9 cellular contexts compared by ENCODE assay signal in genomic region chr21:34890258-34890723, GRCh38.
A peak's percentile ranks its signal among the peaks of the same experiment; 100 is the strongest.
DNase-seq lines count a peak whose midpoint lies in the region; ATAC-seq and TF ChIP-seq lines count a peak whose summit lies in the region.
"Had no signal": no experiment of that assay in that cellular context is flagged by ENCODE, and none has a peak within 500 bp of the region (broad histone marks: within the 10 kb centered on the region; RNA-seq: fewer than 3 reads in every experiment).

No MANE protein-coding gene starts in this region.

- H3K27ac ChIP-seq in CD4-positive, CD25-positive, alpha-beta regulatory T cell (ENCODE audit: insufficient read depth, low read length, poor library complexity, severe bottlenecking), result peak overlapping the region; percentile 88
- H3K27ac ChIP-seq in coronary artery, result peak overlapping the region; percentile 83 to 94
- no peak overlapping the region for H3K27ac ChIP-seq in neural progenitor cell

- peaks cover 1% of the 10 kb centered on the region for H3K36me3 Mint-ChIP-seq in CD4-positive, CD25-positive, alpha-beta regulatory T cell
- no peaks in the 10 kb centered on the region for H3K36me3 Mint-ChIP-seq in neural progenitor cell

- H4K20me1 ChIP-seq in neural progenitor cell (ENCODE audit: low read depth), result peaks cover 46% of the 10 kb centered on the region

- peaks cover 40% of the 10 kb centered on the region for H3F3A ChIP-seq in neural progenitor cell (ENCODE audit: low read depth)

- no peak overlapping the region for H3K4me3 ChIP-seq in CD4-positive, CD25-positive, alpha-beta regulatory T cell (ENCODE audit: low read depth, low read length)
- peak overlapping the region; percentile 67 for H3K4me3 ChIP-seq in Jurkat, Clone E6-1 (ENCODE audit: low read length)
- H3K4me3 ChIP-seq in coronary artery (peak overlapping the region; percentile 85), neural progenitor cell (peak overlapping the region; percentile 62)

- DNase-seq in CD4-positive, CD25-positive, alpha-beta regulatory T cell, result no peak
- no peak for DNase-seq in Jurkat, Clone E6-1 (ENCODE audit: low read depth, low spot score)
- no peak for DNase-seq in coronary artery (ENCODE audit: low spot score)
- DNase-seq in neural progenitor cell (ENCODE audit: low spot score), result no peak
- no peak for DNase-seq in dermis blood vessel endothelial cell
- no peak for DNase-seq in HuH-7.5 (ENCODE audit: low spot score)
- DNase-seq in GF-D8 (lab: John Stamatoyannopoulos, UW), result no peak

- H3K9me3 ChIP-seq in CD4-positive, CD25-positive, alpha-beta regulatory T cell (ENCODE audit: control insufficient read depth in 2 of 2, low read length in 2 of 2), result no peaks in the 10 kb centered on the region
- H3K9me3 ChIP-seq in neural progenitor cell (ENCODE audit: low read depth), result no peaks in the 10 kb centered on the region

- no peaks in the 10 kb centered on the region for H3K79me2 ChIP-seq in neural progenitor cell (ENCODE audit: low read depth)

- H3K36me3 ChIP-seq in CD4-positive, CD25-positive, alpha-beta regulatory T cell (ENCODE audit: control insufficient read depth, insufficient read depth, low read length), result no peaks in the 10 kb centered on the region
- no peaks in the 10 kb centered on the region for H3K36me3 ChIP-seq in neural progenitor cell

- peaks cover 4% of the 10 kb centered on the region for H3K27me3 Mint-ChIP-seq in CD4-positive, CD25-positive, alpha-beta regulatory T cell
- peaks cover 60% of the 10 kb centered on the region for H3K27me3 Mint-ChIP-seq in neural progenitor cell (ENCODE audit: insufficient read depth, low read depth)

- H3K4me3 Mint-ChIP-seq in CD4-positive, CD25-positive, alpha-beta regulatory T cell, result peak overlapping the region in 3 of 4 donors; percentile 41 to 82 (median 50)
- H3K4me3 Mint-ChIP-seq in neural progenitor cell, result peak overlapping the region; percentile 38

- no peaks in the 10 kb centered on the region for H3K27me3 ChIP-seq in CD4-positive, CD25-positive, alpha-beta regulatory T cell (ENCODE audit: control insufficient read depth, insufficient read depth, low read length)
- peaks cover 99% of the 10 kb centered on the region for H3K27me3 ChIP-seq in neural progenitor cell

- peaks cover 48% of the 10 kb centered on the region for H3K4me1 ChIP-seq in CD4-positive, CD25-positive, alpha-beta regulatory T cell (ENCODE audit: control insufficient read depth, insufficient read depth, low read length, poor library complexity, severe bottlenecking)
- H3K4me1 ChIP-seq in neural progenitor cell, result peaks cover 26% of the 10 kb centered on the region

- peak overlapping the region; percentile 99 for H3K4me2 ChIP-seq in neural progenitor cell

- H2AFZ ChIP-seq in neural progenitor cell (replicated peaks), result peak overlapping the region; percentile 15

- H3K9me3 Mint-ChIP-seq in CD4-positive, CD25-positive, alpha-beta regulatory T cell, result peaks cover 0 to 1% (median 0%) of the 10 kb centered on the region in 7 donors
- no peaks in the 10 kb centered on the region for H3K9me3 Mint-ChIP-seq in neural progenitor cell
- H3K9me3 Mint-ChIP-seq: T-helper 1 cell treated with Interleukin-12 subunit alpha and Interleukin-12 subunit beta and Interleukin-4 antibody, amounts not matched to agents 30 μg/mL and 1 μg/mL, for 36 hours had no signal

- peaks cover 24 to 64% (median 39%) of the 10 kb centered on the region in 4 donors for H3K4me1 Mint-ChIP-seq in CD4-positive, CD25-positive, alpha-beta regulatory T cell
- H3K4me1 Mint-ChIP-seq in neural progenitor cell, result peaks cover 24% of the 10 kb centered on the region

- H3K9ac ChIP-seq in neural progenitor cell, result no peak overlapping the region

- no peak overlapping the region for H3K27ac Mint-ChIP-seq in CD4-positive, CD25-positive, alpha-beta regulatory T cell
- H3K27ac Mint-ChIP-seq in neural progenitor cell, result no peak overlapping the region
- H3K27ac Mint-ChIP-seq: T-helper 1 cell treated with Interleukin-12 subunit alpha and Interleukin-12 subunit beta and Interleukin-4 antibody, amounts not matched to agents 30 μg/mL and 1 μg/mL, for 36 hours had no signal

- TF ChIP-seq CTCF in coronary artery (IDR thresholded peaks at IDR 0.05), result no peak
- TF ChIP-seq CTCF in neural progenitor cell (IDR thresholded peaks at IDR 0.05), result no peak

- ATAC-seq in CD4-positive, CD25-positive, alpha-beta regulatory T cell (ENCODE audit: low read depth in 2 of 2), result no peak
- no peak for ATAC-seq in HG03159 (IDR thresholded peaks at IDR 0.05; ENCODE audit: unreplicated experiment)
